ENCODE assay signal across 11 cellular contexts in the genomic region with DNA sequence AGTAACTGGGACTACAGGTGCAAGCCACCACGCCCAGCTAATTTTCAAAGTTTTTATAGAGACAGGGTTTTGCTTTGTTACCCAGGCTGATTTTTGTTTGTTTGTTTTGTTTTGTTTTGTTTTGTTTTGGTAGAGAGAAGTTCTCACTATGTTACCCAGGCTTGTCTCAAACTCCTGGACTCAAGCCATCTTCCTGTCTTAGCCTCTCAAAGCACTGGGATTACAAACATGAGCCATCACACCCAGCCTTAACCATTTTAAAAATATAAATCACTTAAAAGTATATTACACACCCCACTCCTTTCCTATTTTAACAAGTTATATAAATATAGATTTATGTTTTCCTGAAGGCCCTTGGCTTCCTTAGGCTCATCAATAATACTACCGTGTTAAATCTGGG. TPM values are rescaled to one million over a fixed set of nuclear protein-coding genes. Genes with fewer than 3 reads are reported as not detected.
DNase-seq lines count a peak whose midpoint lies in the region; ATAC-seq and TF ChIP-seq lines count a peak whose summit lies in the region.
"Had no signal": no experiment of that assay in that cellular context is flagged by ENCODE, and none has a peak within 500 bp of the region (broad histone marks: within the 10 kb centered on the region; RNA-seq: fewer than 3 reads in every experiment).

No MANE protein-coding gene starts in this region.

- no peaks in the 10 kb centered on the region for H3K4me1 ChIP-seq in SJCRH30
- H3K4me1 ChIP-seq in CD8-positive, alpha-beta memory T cell (ENCODE audit: insufficient read depth, low read length) = peaks cover 8% of the 10 kb centered on the region

- H3K27ac Mint-ChIP-seq in glutamatergic neuron (ENCODE audit: unreplicated experiment) = peak overlapping the region; percentile 73
- no peak overlapping the region for H3K27ac Mint-ChIP-seq in CD8-positive, alpha-beta memory T cell
- H3K27ac Mint-ChIP-seq: H9, progenitor cell of endocrine pancreas had no signal

- CTCF ChIA-PET in CD8-positive, alpha-beta memory T cell (lab: Charles Lee) = no interaction called here

- peaks cover 23% of the 10 kb centered on the region for H3K4me1 Mint-ChIP-seq in glutamatergic neuron (ENCODE audit: low read depth, unreplicated experiment)
- peaks cover 8 to 12% (median 11%) of the 10 kb centered on the region in 3 donors for H3K4me1 Mint-ChIP-seq in CD8-positive, alpha-beta memory T cell

- H3K9me3 Mint-ChIP-seq in glutamatergic neuron (ENCODE audit: unreplicated experiment) = peaks cover 4% of the 10 kb centered on the region
- H3K9me3 Mint-ChIP-seq in CD8-positive, alpha-beta memory T cell = no peaks in the 10 kb centered on the region
- H3K9me3 Mint-ChIP-seq: H9 had no signal

- POLR2A ChIA-PET in CD8-positive, alpha-beta memory T cell (lab: Charles Lee) = interaction anchor here (0.7 kb wide), 1 partner anchor 12 kb away, joined by 4 read pairs; no protein-coding TSS in a partner anchor

- no peaks in the 10 kb centered on the region for H3K36me3 ChIP-seq in SJCRH30
- no peaks in the 10 kb centered on the region for H3K36me3 ChIP-seq in CD8-positive, alpha-beta memory T cell (ENCODE audit: insufficient read depth, low read length)

- peak overlapping the region; percentile 34; the same call in 1 of the 2 replicates for H3K4me3 ChIP-seq in SJCRH30
- no peak overlapping the region for H3K4me3 ChIP-seq in skin epidermis
- no peak overlapping the region for H3K4me3 ChIP-seq in CD8-positive, alpha-beta memory T cell (ENCODE audit: low read length)

- no peak for TF ChIP-seq CTCF in glutamatergic neuron (IDR thresholded peaks at IDR 0.05; ENCODE audit: partially characterized antibody, unreplicated experiment)

- H3K27ac ChIP-seq in SJCRH30 = no peak overlapping the region
- H3K27ac ChIP-seq in skin epidermis = peak overlapping the region in 19 of 21 experiments; percentile 2 to 80 (median 66)
- H3K27ac ChIP-seq in CD8-positive, alpha-beta memory T cell (ENCODE audit: low read depth, low read length) = no peak overlapping the region

- no peak for ATAC-seq in HG03439 (IDR thresholded peaks at IDR 0.05; ENCODE audit: unreplicated experiment)

- no peaks in the 10 kb centered on the region for H3K27me3 ChIP-seq in SJCRH30
- no peaks in the 10 kb centered on the region for H3K27me3 ChIP-seq in CD8-positive, alpha-beta memory T cell (ENCODE audit: insufficient read depth, low read length, poor library complexity, severe bottlenecking)

- no peaks in the 10 kb centered on the region for H3K36me3 Mint-ChIP-seq in glutamatergic neuron (ENCODE audit: unreplicated experiment)
- H3K36me3 Mint-ChIP-seq in CD8-positive, alpha-beta memory T cell = peaks cover 0 to 2% (median 0%) of the 10 kb centered on the region in 3 donors

- H3K27me3 Mint-ChIP-seq in glutamatergic neuron (ENCODE audit: unreplicated experiment) = no peaks in the 10 kb centered on the region
- H3K27me3 Mint-ChIP-seq in CD8-positive, alpha-beta memory T cell = no peaks in the 10 kb centered on the region
- H3K27me3 Mint-ChIP-seq: progenitor cell of endocrine pancreas had no signal

- no peak overlapping the region for H3K4me3 Mint-ChIP-seq in glutamatergic neuron (ENCODE audit: unreplicated experiment)
- H3K4me3 Mint-ChIP-seq in CD8-positive, alpha-beta memory T cell = peak overlapping the region in 1 of 7 donors; percentile 39
- H3K4me3 Mint-ChIP-seq: H9 had no signal

- H3K9me3 ChIP-seq in SJCRH30 (replicated peaks) = no peaks in the 10 kb centered on the region
- no peaks in the 10 kb centered on the region for H3K9me3 ChIP-seq in CD8-positive, alpha-beta memory T cell (ENCODE audit: low read length)

- DNase-seq in EL (peak; percentile 8), SJCRH30 (no peak), glutamatergic neuron (no peak), NCI-H526 (lab: John Stamatoyannopoulos, UW) (no peak), SIG-M5 (lab: John Stamatoyannopoulos, UW) (no peak)
- no peak for DNase-seq in CD8-positive, alpha-beta memory T cell
- DNase-seq: activated T-cell treated with anti-CD3 and anti-CD28 coated beads, Interleukin-2, amount 50 U/mL, for 1 hour; H9 had no signal

RNA-seq across cellular contexts. Expression of a gene that starts 6.5 kb away (rescaled TPM):
- 25.3 and 27.1 TPM in 2 replicates for total RNA-seq in SJCRH30 (2014; rRNA removed; shearing (Covaris generic))
- 181 TPM for total RNA-seq in glutamatergic neuron (ENCODE audit: unreplicated experiment)
- 10 to 100 TPM; 36.9 to 39.6 TPM for total RNA-seq in CD8-positive, alpha-beta memory T cell
- polyA plus RNA-seq in CD8-positive, alpha-beta memory T cell = 23.4 TPM

Comparison
In these comparisons a context has a peak if more than half of its experiments do, and no peak if none do; other contexts are left out.
1. H3K27ac ChIP-seq: peak in skin epidermis (19 of 21); none in SJCRH30 (single experiment) and CD8-positive, alpha-beta memory T cell (single experiment).